1 cellular context compared by ENCODE assay signal in genomic region chr4:24197891-24198290, GRCh38.
TF ChIP-seq lines count a peak whose summit lies in the region.

No MANE protein-coding gene starts in this region.

TF ChIP-seq in GM23338, 12 proteins besides CTCF, POLR2A, EP300 and RAD21 (continued from another document):
- TF ChIP-seq REST (IDR thresholded peaks at IDR 0.05; ENCODE audit: unreplicated experiment), result no peak
TF ChIP-seq in GM23338: peak in this region for 0.
